ENCODE assay signal across 9 cellular contexts in genomic region chr15:64622410-64623260, GRCh38.
DNase-seq lines count a peak whose midpoint lies in the region; ATAC-seq and TF ChIP-seq lines count a peak whose summit lies in the region.
"Had no signal": no experiment of that assay in that cellular context is flagged by ENCODE, and none has a peak within 500 bp of the region (broad histone marks: within the 10 kb centered on the region; RNA-seq: fewer than 3 reads in every experiment).

No MANE protein-coding gene starts in this region.

- H3K27ac Mint-ChIP-seq in activated CD8-positive, alpha-beta memory T cell treated with anti-CD3 and anti-CD28 coated beads, Interleukin-2, amount 10 ng/mL, durations not matched to agents 7 days and 5 days = peak overlapping the region; percentile 93
- peak overlapping the region; percentile 78 to 97 (median 90) for H3K27ac Mint-ChIP-seq in naive thymus-derived CD8-positive, alpha-beta T cell

- no peaks in the 10 kb centered on the region for H3K27me3 Mint-ChIP-seq in activated CD8-positive, alpha-beta memory T cell treated with anti-CD3 and anti-CD28 coated beads, Interleukin-2, amount 10 ng/mL, durations not matched to agents 7 days and 5 days
- no peaks in the 10 kb centered on the region for H3K27me3 Mint-ChIP-seq in naive thymus-derived CD8-positive, alpha-beta T cell

- peak overlapping the region; percentile 60 for H3K4me3 Mint-ChIP-seq in activated CD8-positive, alpha-beta memory T cell treated with anti-CD3 and anti-CD28 coated beads, Interleukin-2, amount 10 ng/mL, durations not matched to agents 7 days and 5 days
- H3K4me3 Mint-ChIP-seq in naive thymus-derived CD8-positive, alpha-beta T cell = peak overlapping the region; percentile 64 to 86 (median 76)

- H3K9me3 Mint-ChIP-seq in activated CD8-positive, alpha-beta memory T cell treated with anti-CD3 and anti-CD28 coated beads, Interleukin-2, amount 10 ng/mL, durations not matched to agents 7 days and 5 days (ENCODE audit: low read depth) = no peaks in the 10 kb centered on the region
- H3K9me3 Mint-ChIP-seq in naive thymus-derived CD8-positive, alpha-beta T cell = no peaks in the 10 kb centered on the region

- CTCF ChIA-PET in activated CD8-positive, alpha-beta memory T cell treated with anti-CD3 and anti-CD28 coated beads, Interleukin-2, amount 10 ng/mL, durations not matched to agents 7 days and 5 days (lab: Charles Lee) = interaction anchor here (1.0 to 1.4 kb wide), 3 partner anchors 12 to 13 kb away, joined by 3 to 7 read pairs (median 3); no protein-coding TSS in a partner anchor

- peaks cover 78% of the 10 kb centered on the region for H3K4me1 Mint-ChIP-seq in activated CD8-positive, alpha-beta memory T cell treated with anti-CD3 and anti-CD28 coated beads, Interleukin-2, amount 10 ng/mL, durations not matched to agents 7 days and 5 days
- peaks cover 55 to 97% (median 95%) of the 10 kb centered on the region in 4 donors for H3K4me1 Mint-ChIP-seq in naive thymus-derived CD8-positive, alpha-beta T cell

- H3K36me3 Mint-ChIP-seq in activated CD8-positive, alpha-beta memory T cell treated with anti-CD3 and anti-CD28 coated beads, Interleukin-2, amount 10 ng/mL, durations not matched to agents 7 days and 5 days = peaks cover 19% of the 10 kb centered on the region
- no peaks in the 10 kb centered on the region for H3K36me3 Mint-ChIP-seq in naive thymus-derived CD8-positive, alpha-beta T cell

- DNase-seq in activated CD8-positive, alpha-beta memory T cell treated with anti-CD3 and anti-CD28 coated beads, Interleukin-2, amount 10 ng/mL, durations not matched to agents 7 days and 5 days = peak; percentile 83
- peak in 9 of 10 donors; percentile 26 to 79 (median 57) for DNase-seq in naive thymus-derived CD8-positive, alpha-beta T cell
- DNase-seq in GM19238 (ENCODE audit: insufficient read length, low spot score) (no peak), cortex of kidney (lab: John Stamatoyannopoulos, UW) (no peak)

- POLR2A ChIA-PET in naive thymus-derived CD8-positive, alpha-beta T cell (lab: Charles Lee) = interaction anchor here (0.5 to 1.8 kb wide), 5 partner anchors 10 to 22 kb away, joined by 3 to 12 read pairs (median 3); no protein-coding TSS in a partner anchor

- ATAC-seq in GM18508 (IDR thresholded peaks at IDR 0.05; ENCODE audit: insufficient read depth, unreplicated experiment) (peak; percentile 52), HG03066 (IDR thresholded peaks at IDR 0.05; ENCODE audit: low read depth, unreplicated experiment) (peak; percentile 52), SK-N-SH treated with all-trans-retinoic acid at 6 μM for 48 hours (no peak), GM21528 (IDR thresholded peaks at IDR 0.05; ENCODE audit: low FRiP score, unreplicated experiment) (no peak)
- peak; percentile 83 for ATAC-seq in activated CD8-positive, alpha-beta memory T cell treated with anti-CD3 and anti-CD28 coated beads, Interleukin-2, amount 10 ng/mL, durations not matched to agents 7 days and 5 days
- peak; percentile 74 to 86 for ATAC-seq in naive thymus-derived CD8-positive, alpha-beta T cell
- ATAC-seq: HCT116 had no signal

TF ChIP-seq in SK-N-SH treated with all-trans-retinoic acid at 6 μM for 48 hours, 23 proteins besides CTCF, POLR2A, EP300 and RAD21:
- TF ChIP-seq ISL1 (CRISPR knock-in tag; IDR thresholded peaks at IDR 0.05) (no peak), TOX (CRISPR knock-in tag; IDR thresholded peaks at IDR 0.05; ENCODE audit: borderline replicate concordance) (no peak), ZC3H10 (CRISPR knock-in tag; IDR thresholded peaks at IDR 0.05) (no peak), TCF4 (CRISPR knock-in tag; IDR thresholded peaks at IDR 0.05; ENCODE audit: borderline replicate concordance) (no peak), ESRRG (CRISPR knock-in tag; IDR thresholded peaks at IDR 0.05) (no peak)
- TF ChIP-seq, protein P1, sequence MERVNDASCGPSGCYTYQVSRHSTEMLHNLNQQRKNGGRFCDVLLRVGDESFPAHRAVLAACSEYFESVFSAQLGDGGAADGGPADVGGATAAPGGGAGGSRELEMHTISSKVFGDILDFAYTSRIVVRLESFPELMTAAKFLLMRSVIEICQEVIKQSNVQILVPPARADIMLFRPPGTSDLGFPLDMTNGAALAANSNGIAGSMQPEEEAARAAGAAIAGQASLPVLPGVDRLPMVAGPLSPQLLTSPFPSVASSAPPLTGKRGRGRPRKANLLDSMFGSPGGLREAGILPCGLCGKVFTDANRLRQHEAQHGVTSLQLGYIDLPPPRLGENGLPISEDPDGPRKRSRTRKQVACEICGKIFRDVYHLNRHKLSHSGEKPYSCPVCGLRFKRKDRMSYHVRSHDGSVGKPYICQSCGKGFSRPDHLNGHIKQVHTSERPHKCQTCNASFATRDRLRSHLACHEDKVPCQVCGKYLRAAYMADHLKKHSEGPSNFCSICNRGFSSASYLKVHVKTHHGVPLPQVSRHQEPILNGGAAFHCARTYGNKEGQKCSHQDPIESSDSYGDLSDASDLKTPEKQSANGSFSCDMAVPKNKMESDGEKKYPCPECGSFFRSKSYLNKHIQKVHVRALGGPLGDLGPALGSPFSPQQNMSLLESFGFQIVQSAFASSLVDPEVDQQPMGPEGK (CRISPR knock-in tag; IDR thresholded peaks at IDR 0.05; ENCODE audit: borderline replicate concordance) = no peak
- TF ChIP-seq, protein P2, sequence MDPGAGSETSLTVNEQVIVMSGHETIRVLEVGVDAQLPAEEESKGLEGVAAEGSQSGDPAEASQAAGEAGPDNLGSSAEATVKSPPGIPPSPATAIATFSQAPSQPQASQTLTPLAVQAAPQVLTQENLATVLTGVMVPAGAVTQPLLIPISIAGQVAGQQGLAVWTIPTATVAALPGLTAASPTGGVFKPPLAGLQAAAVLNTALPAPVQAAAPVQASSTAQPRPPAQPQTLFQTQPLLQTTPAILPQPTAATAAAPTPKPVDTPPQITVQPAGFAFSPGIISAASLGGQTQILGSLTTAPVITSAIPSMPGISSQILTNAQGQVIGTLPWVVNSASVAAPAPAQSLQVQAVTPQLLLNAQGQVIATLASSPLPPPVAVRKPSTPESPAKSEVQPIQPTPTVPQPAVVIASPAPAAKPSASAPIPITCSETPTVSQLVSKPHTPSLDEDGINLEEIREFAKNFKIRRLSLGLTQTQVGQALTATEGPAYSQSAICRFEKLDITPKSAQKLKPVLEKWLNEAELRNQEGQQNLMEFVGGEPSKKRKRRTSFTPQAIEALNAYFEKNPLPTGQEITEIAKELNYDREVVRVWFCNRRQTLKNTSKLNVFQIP (CRISPR knock-in tag; IDR thresholded peaks at IDR 0.05; ENCODE audit: borderline replicate concordance, low read depth) = no peak

Comparison
In these comparisons a context has a peak if more than half of its experiments do, and no peak if none do; other contexts are left out.
1. ATAC-seq: peak in GM18508 (single experiment), HG03066 (single experiment), activated CD8-positive, alpha-beta memory T cell treated with anti-CD3 and anti-CD28 coated beads, Interleukin-2, amount 10 ng/mL, durations not matched to agents 7 days and 5 days (single experiment) and naive thymus-derived CD8-positive, alpha-beta T cell (2 of 2); none in SK-N-SH treated with all-trans-retinoic acid at 6 μM for 48 hours (single experiment) and GM21528 (single experiment).
2. DNase-seq: peak in activated CD8-positive, alpha-beta memory T cell treated with anti-CD3 and anti-CD28 coated beads, Interleukin-2, amount 10 ng/mL, durations not matched to agents 7 days and 5 days (single experiment) and naive thymus-derived CD8-positive, alpha-beta T cell (9 of 10); none in GM19238 (single experiment) and cortex of kidney (single experiment).